15 cellular contexts compared by ENCODE assay signal in the genomic region with DNA sequence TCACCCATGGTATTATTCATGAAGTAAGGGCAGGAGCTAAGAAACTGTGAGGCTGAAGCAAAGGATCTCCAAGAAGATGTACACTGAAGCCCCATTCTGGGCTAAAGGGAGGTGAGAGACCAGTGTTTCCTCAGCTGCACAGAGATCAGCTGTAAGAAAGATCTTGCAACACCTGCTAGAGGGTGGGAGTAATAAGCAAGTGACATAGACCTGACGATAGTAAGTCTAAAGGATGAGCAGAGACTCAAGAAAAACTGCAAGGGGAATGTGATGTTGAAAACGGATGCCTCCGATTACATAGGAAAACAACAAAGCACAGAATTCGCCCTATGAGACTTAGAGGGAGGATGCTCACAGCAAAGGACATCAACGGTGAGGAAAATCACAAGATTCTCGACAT. TPM values are rescaled to one million over a fixed set of nuclear protein-coding genes. Genes with fewer than 3 reads are reported as not detected.
DNase-seq lines count a peak whose midpoint lies in the region; ATAC-seq and TF ChIP-seq lines count a peak whose summit lies in the region.
"Had no signal": no experiment of that assay in that cellular context is flagged by ENCODE, and none has a peak within 500 bp of the region (broad histone marks: within the 10 kb centered on the region; RNA-seq: fewer than 3 reads in every experiment).

Gene OR4D2 (plus strand): TSS at position 301 of the 400 bp plus-strand sequence. CDS start 2,674 bp downstream, outside the sequence.

- peaks cover 20% of the 10 kb centered on the region for H3K4me1 ChIP-seq in CD4-positive, CD25-positive, alpha-beta regulatory T cell (ENCODE audit: control insufficient read depth, insufficient read depth, low read length, poor library complexity, severe bottlenecking)
- H3K4me1 ChIP-seq: A549, Caco-2 had no signal

- H3K4me1 Mint-ChIP-seq in CD4-positive, CD25-positive, alpha-beta regulatory T cell, result peaks cover 25 to 38% (median 31%) of the 10 kb centered on the region in 4 donors
- peaks cover 73% of the 10 kb centered on the region for H3K4me1 Mint-ChIP-seq in CD4-positive, alpha-beta T cell (ENCODE audit: low read depth)
- H3K4me1 Mint-ChIP-seq in T-helper 17 cell, result peaks cover 27% of the 10 kb centered on the region
- peaks cover 39 to 62% (median 45%) of the 10 kb centered on the region in 4 donors for H3K4me1 Mint-ChIP-seq in naive thymus-derived CD8-positive, alpha-beta T cell
- H3K4me1 Mint-ChIP-seq: CD14-positive monocyte had no signal

- no peaks in the 10 kb centered on the region for H3K36me3 ChIP-seq in CD4-positive, CD25-positive, alpha-beta regulatory T cell (ENCODE audit: control insufficient read depth, insufficient read depth, low read length)

- H3K27me3 Mint-ChIP-seq in CD4-positive, CD25-positive, alpha-beta regulatory T cell, result peaks cover 33% of the 10 kb centered on the region
- H3K27me3 Mint-ChIP-seq in CD4-positive, alpha-beta T cell, result no peaks in the 10 kb centered on the region
- H3K27me3 Mint-ChIP-seq in T-helper 17 cell, result no peaks in the 10 kb centered on the region
- H3K27me3 Mint-ChIP-seq in naive thymus-derived CD8-positive, alpha-beta T cell, result peaks cover 0 to 5% (median 0%) of the 10 kb centered on the region in 5 donors

- intact Hi-C loops in CD4-positive, alpha-beta T cell (cut with DNase I, micrococcal nuclease), result no loop called here

- no peak within 1 kb of the TSS for H3K4me3 ChIP-seq in CD4-positive, CD25-positive, alpha-beta regulatory T cell (ENCODE audit: low read depth, low read length)
- H3K4me3 ChIP-seq: A549 had no signal

- no peak for ATAC-seq in CD4-positive, CD25-positive, alpha-beta regulatory T cell (ENCODE audit: low read depth in 2 of 2)
- ATAC-seq in CD4-positive, alpha-beta T cell (ENCODE audit: poor library complexity), result no peak
- ATAC-seq in T-helper 17 cell (no peak), GM18498 (IDR thresholded peaks at IDR 0.05; ENCODE audit: unreplicated experiment) (no peak)
- no peak for ATAC-seq in naive thymus-derived CD8-positive, alpha-beta T cell
- ATAC-seq: A549, HCT116 had no signal

- H3K36me3 Mint-ChIP-seq in CD4-positive, CD25-positive, alpha-beta regulatory T cell, result peaks cover 3% of the 10 kb centered on the region
- H3K36me3 Mint-ChIP-seq in CD4-positive, alpha-beta T cell (ENCODE audit: low read depth), result peaks cover 5% of the 10 kb centered on the region
- H3K36me3 Mint-ChIP-seq in T-helper 17 cell (ENCODE audit: low read depth), result peaks cover 2% of the 10 kb centered on the region
- peaks cover 0 to 6% (median 0%) of the 10 kb centered on the region in 3 donors for H3K36me3 Mint-ChIP-seq in naive thymus-derived CD8-positive, alpha-beta T cell
- H3K36me3 Mint-ChIP-seq: CD14-positive monocyte had no signal

- no peak within 1 kb of the TSS for H3K27ac ChIP-seq in CD4-positive, CD25-positive, alpha-beta regulatory T cell (ENCODE audit: insufficient read depth, low read length, poor library complexity, severe bottlenecking)
- H3K27ac ChIP-seq in CD4-positive, alpha-beta T cell (ENCODE audit: low read depth, low read length), result no peak within 1 kb of the TSS
- H3K27ac ChIP-seq: A549 had no signal

- DNase-seq in CD4-positive, CD25-positive, alpha-beta regulatory T cell, result no peak
- DNase-seq in CD4-positive, alpha-beta T cell, result no peak
- DNase-seq in T-helper 17 cell (no peak), COLO829 (ENCODE audit: low spot score) (no peak)
- no peak for DNase-seq in naive thymus-derived CD8-positive, alpha-beta T cell
- DNase-seq: Caco-2, DND-41, GDM1 had no signal

- POLR2A ChIA-PET in CD4-positive, alpha-beta T cell (lab: Charles Lee), result interaction anchor here (1.3 kb wide), 1 partner anchor 13 kb away, joined by 3 read pairs; no protein-coding TSS in a partner anchor
- POLR2A ChIA-PET in naive thymus-derived CD8-positive, alpha-beta T cell (lab: Charles Lee), result interaction anchor here (1.3 kb wide), 1 partner anchor 10 kb away, joined by 4 read pairs; no protein-coding TSS in a partner anchor

- no peak for TF ChIP-seq CTCF in CD4-positive, alpha-beta T cell (IDR thresholded peaks at IDR 0.05)

- peaks cover 12% of the 10 kb centered on the region for H3K27me3 ChIP-seq in CD4-positive, CD25-positive, alpha-beta regulatory T cell (ENCODE audit: control insufficient read depth, insufficient read depth, low read length)
- no peaks in the 10 kb centered on the region for H3K27me3 ChIP-seq in CD4-positive, alpha-beta T cell (ENCODE audit: control insufficient read depth, insufficient read depth, low read length)

- CTCF ChIA-PET in CD4-positive, alpha-beta T cell (lab: Charles Lee), result no interaction called here

- H3K9me3 Mint-ChIP-seq in CD4-positive, CD25-positive, alpha-beta regulatory T cell, result no peaks in the 10 kb centered on the region
- H3K9me3 Mint-ChIP-seq in CD4-positive, alpha-beta T cell, result peaks cover 4% of the 10 kb centered on the region
- peaks cover 0 to 5% (median 0%) of the 10 kb centered on the region in 9 donors for H3K9me3 Mint-ChIP-seq in naive thymus-derived CD8-positive, alpha-beta T cell

- no peak within 1 kb of the TSS for H3K4me3 Mint-ChIP-seq in CD4-positive, CD25-positive, alpha-beta regulatory T cell
- H3K4me3 Mint-ChIP-seq in CD4-positive, alpha-beta T cell, result no peak within 1 kb of the TSS
- no peak within 1 kb of the TSS for H3K4me3 Mint-ChIP-seq in T-helper 17 cell
- peak within 1 kb of the TSS in 2 of 10 donors; percentile 14 to 41 for H3K4me3 Mint-ChIP-seq in naive thymus-derived CD8-positive, alpha-beta T cell

- no peaks in the 10 kb centered on the region for H3K9me3 ChIP-seq in CD4-positive, CD25-positive, alpha-beta regulatory T cell (ENCODE audit: control insufficient read depth in 2 of 2, low read length in 2 of 2)
- no peaks in the 10 kb centered on the region for H3K9me3 ChIP-seq in CD4-positive, alpha-beta T cell (ENCODE audit: control insufficient read depth, low read length)
- no peaks in the 10 kb centered on the region for H3K9me3 ChIP-seq in T-helper 17 cell (ENCODE audit: control insufficient read depth, low read length, poor library complexity, severe bottlenecking)
- H3K9me3 ChIP-seq: A549, Caco-2 had no signal

- peak within 1 kb of the TSS in 2 of 3 donors; percentile 50 to 65 for H3K27ac Mint-ChIP-seq in CD4-positive, CD25-positive, alpha-beta regulatory T cell
- H3K27ac Mint-ChIP-seq in CD4-positive, alpha-beta T cell, result peak within 1 kb of the TSS; percentile 26
- peak within 1 kb of the TSS; percentile 74 for H3K27ac Mint-ChIP-seq in T-helper 17 cell
- peak within 1 kb of the TSS in 7 of 10 donors; percentile 65 to 82 (median 73) for H3K27ac Mint-ChIP-seq in naive thymus-derived CD8-positive, alpha-beta T cell
- H3K27ac Mint-ChIP-seq: CD14-positive monocyte had no signal

RNA-seq across cellular contexts. Expression of gene OR4D2, which starts in this region (rescaled TPM):
- total RNA-seq in CD4-positive, CD25-positive, alpha-beta regulatory T cell, result not detected
- not detected for polyA plus RNA-seq in CD4-positive, CD25-positive, alpha-beta regulatory T cell
- not detected for total RNA-seq in CD4-positive, alpha-beta T cell
- total RNA-seq in T-helper 17 cell, result not detected
- total RNA-seq in naive thymus-derived CD8-positive, alpha-beta T cell, result not detected
- polyA plus RNA-seq in naive thymus-derived CD8-positive, alpha-beta T cell, result not detected
- total RNA-seq: Caco-2, H4 had no signal
- polyA plus RNA-seq: A549, AG04450, BJ, CD14-positive monocyte had no signal
